30 cellular contexts compared by ENCODE assay signal in genomic region chr11:93700830-93701229, GRCh38. TPM values are rescaled to one million over a fixed set of nuclear protein-coding genes. Genes with fewer than 3 reads are reported as not detected.
A peak's percentile ranks its signal among the peaks of the same experiment; 100 is the strongest.
DNase-seq lines count a peak whose midpoint lies in the region; ATAC-seq, FAIRE-seq and TF ChIP-seq lines count a peak whose summit lies in the region.
"Had no signal": no experiment of that assay in that cellular context is flagged by ENCODE, and none has a peak within 500 bp of the region (broad histone marks: within the 10 kb centered on the region; RNA-seq: fewer than 3 reads in every experiment).

No MANE protein-coding gene starts in this region.

- intact Hi-C loops in K562 (cut with micrococcal nuclease) = no loop called here

- H4K8ac ChIP-seq in trophoblast cell (ENCODE audit: low read depth, low read length) = no peak overlapping the region

- no peak overlapping the region for H2BK120ac ChIP-seq in trophoblast cell (ENCODE audit: insufficient read depth, low read length, poor library complexity)

- no peak for FAIRE-seq in K562 (lab: Jason Lieb, UNC)
- FAIRE-seq: small intestine had no signal

- no peak for TF ChIP-seq POLR2A in K562 (conservative IDR thresholded peaks at IDR 0.05)

- BruUV-seq in K562 (replicated peaks; lab: Mats Ljungman, UMichigan) = no TSS peak

- H3K36me3 ChIP-seq in K562 (ENCODE audit: control insufficient read depth, insufficient read depth, low read length) (peaks cover 95% of the 10 kb centered on the region), trophoblast cell (ENCODE audit: control insufficient read depth in 1 of 2, insufficient read depth in 2 of 2, low read length in 2 of 2) (peaks cover 17 to 27% of the 10 kb centered on the region in 2 experiments)

- no peak overlapping the region for H3K23ac ChIP-seq in trophoblast cell (ENCODE audit: low read length)

- CTCF ChIA-PET in K562 (lab: Yijun Ruan, JAX; ENCODE audit: low intra/inter-chr PET ratio) = no interaction called here

- no peak overlapping the region for H3K4me3 ChIP-seq in K562
- no peak overlapping the region for H3K4me3 ChIP-seq in trophoblast cell (ENCODE audit: low read depth, low read length)
- H3K4me3 ChIP-seq: MG63, mucosa of descending colon, upper lobe of right lung had no signal

- H3K79me1 ChIP-seq in trophoblast cell (ENCODE audit: low read length) = no peaks in the 10 kb centered on the region

- H3K27me3 ChIP-seq in K562 (ENCODE audit: control insufficient read depth in 2 of 2, insufficient read depth in 2 of 2, low read length in 2 of 2) = no peaks in the 10 kb centered on the region
- H3K27me3 ChIP-seq in trophoblast cell (ENCODE audit: insufficient read depth, low read length) = no peaks in the 10 kb centered on the region
- H3K27me3 ChIP-seq: MG63, upper lobe of right lung had no signal

- ATAC-seq in K562 (no peak), GM19463 (IDR thresholded peaks at IDR 0.05; ENCODE audit: unreplicated experiment) (no peak)
- ATAC-seq: activated CD8-positive, alpha-beta T cell treated with anti-CD3 and anti-CD28 coated beads for 36 hours; mucosa of descending colon; stimulated activated naive B cell treated with anti-CD40 and anti-IgM and Interleukin-4, amounts not matched to agents 10 μg/mL and 1 μg/mL and 100 μg/mL, for 72 hours; upper lobe of right lung had no signal

- POLR2A ChIA-PET in K562 (lab: Yijun Ruan, JAX) = no interaction called here

- no peak overlapping the region for H3K18ac ChIP-seq in trophoblast cell (ENCODE audit: low read length)

- H3K79me2 ChIP-seq in K562 (ENCODE audit: control insufficient read depth, insufficient read depth, low read length) (0 out of 3 replicates have a peak, but pooled peaks cover 3% of the 10 kb centered on the region), trophoblast cell (ENCODE audit: control insufficient read depth, insufficient read depth, low read length, poor library complexity) (no peaks in the 10 kb centered on the region)

- no peak overlapping the region for H3K4ac ChIP-seq in trophoblast cell (ENCODE audit: low read depth, low read length)

- no peak for TF ChIP-seq EP300 in K562 (IDR thresholded peaks at IDR 0.05; ENCODE audit: low read length)

- no peak for TF ChIP-seq CTCF in K562 (IDR thresholded peaks at IDR 0.05 in 2 of 3, conservative IDR thresholded peaks at IDR 0.05 in 1 of 3; ENCODE audit: insufficient read depth in 2 of 3, low read depth in 1 of 3, low read length in 3 of 3)

- peak; percentile 35 for DNase-seq in EH (ENCODE audit: low read depth)
- peak; percentile 91 for DNase-seq in LHCN-M2 (ENCODE audit: low read depth)
- no peak for DNase-seq in K562 (ENCODE audit: extremely low read depth in 1 of 4, low spot score in 3 of 4)
- peak; percentile 17 for DNase-seq in hepatic stellate cell (ENCODE audit: low spot score)
- no peak for DNase-seq in NCI-H1048 (lab: John Stamatoyannopoulos, UW)
- DNase-seq in trophoblast cell = no peak
- DNase-seq in RPMI8226 = no peak
- DNase-seq: activated CD8-positive, alpha-beta memory T cell treated with anti-CD3 and anti-CD28 coated beads, Interleukin-2, amount 50 U/mL, for 48 hours; activated CD8-positive, alpha-beta T cell treated with anti-CD3 and anti-CD28 coated beads for 36 hours; activated naive CD4-positive, alpha-beta T cell treated with anti-CD3 and anti-CD28 coated beads for 36 hours; amniotic stem cell; caudate nucleus; COR-L47; cortex of kidney; DMS53; effector memory CD4-positive, alpha-beta T cell; foreskin melanocyte; GDM1; MG63; mucosa of descending colon; NCI-H1105 treated with DMSO at 0.1 percent for 48 hours; NCI-H2029; NCI-H526 treated with DMSO at 0.1 percent for 48 hours; NK-92 treated with Interleukin-12 subunit alpha and Interleukin-12 subunit beta, amount 100 ng/mL, for 24 hours; small intestine; stimulated activated naive B cell treated with anti-CD40 and anti-IgM and Interleukin-4, amounts not matched to agents 10 μg/mL and 1 μg/mL and 100 μg/mL, for 72 hours; upper lobe of right lung had no signal

- H3K9ac ChIP-seq in K562 (ENCODE audit: insufficient read depth in 1 of 2, low read depth in 2 of 2, low read length in 2 of 2) (no peak overlapping the region), trophoblast cell (ENCODE audit: low read length) (no peak overlapping the region)

- 61% methylated on average over 3 of the region's 3 CpGs for WGBS in K562 (ENCODE audit: insufficient coverage, low coverage, missing lambda C conversion rate)
- no CpG with 5 or more reads among the region's 3 CpGs for WGBS in trophoblast cell (ENCODE audit: extremely low coverage, insufficient coverage, insufficient read length)

- no peak overlapping the region for H2AFZ ChIP-seq in K562 (ENCODE audit: low read depth, low read length)
- no peak overlapping the region for H2AFZ ChIP-seq in trophoblast cell (ENCODE audit: insufficient read depth, low read length, poor library complexity)

- H3K4me1 ChIP-seq in K562 (replicated peaks in 1 of 2; ENCODE audit: control insufficient read depth in 2 of 2, insufficient read depth in 2 of 2, low read length in 2 of 2) (no peaks in the 10 kb centered on the region), trophoblast cell (ENCODE audit: control insufficient read depth in 1 of 2, insufficient read depth in 2 of 2, low read length in 2 of 2) (no peaks in the 10 kb centered on the region)
- H3K4me1 ChIP-seq: upper lobe of right lung had no signal

- H3K27ac ChIP-seq in K562 (ENCODE audit: extremely low read depth, low read depth, low read length) (no peak overlapping the region), trophoblast cell (ENCODE audit: low read depth, low read length) (no peak overlapping the region)
- H3K27ac ChIP-seq: C4-2B, epithelial cell of prostate, upper lobe of right lung had no signal

- no peak for TF ChIP-seq RAD21 in K562 (CRISPR knock-in tag; conservative IDR thresholded peaks at IDR 0.05 in 1 of 2, IDR thresholded peaks at IDR 0.05 in 1 of 2)

- no peak overlapping the region for H2BK5ac ChIP-seq in trophoblast cell (ENCODE audit: low read depth, low read length, poor library complexity)

- no peak overlapping the region for H4K91ac ChIP-seq in trophoblast cell (ENCODE audit: low read depth, low read length)

- H4K12ac ChIP-seq in trophoblast cell (ENCODE audit: low read depth, low read length) = no peak overlapping the region

- in situ Hi-C loops in K562 (cut with MboI) = no loop called here

- no peak overlapping the region for H2BK12ac ChIP-seq in trophoblast cell (ENCODE audit: low read length)

- no peak overlapping the region for H3K14ac ChIP-seq in trophoblast cell (ENCODE audit: low read length)

- H4K20me1 ChIP-seq in K562 (replicated peaks; ENCODE audit: control insufficient read depth, insufficient read depth, low read length) = no peaks in the 10 kb centered on the region

- H2AK5ac ChIP-seq in trophoblast cell (ENCODE audit: low read length) = no peak overlapping the region

- H3K4me2 ChIP-seq in K562 (ENCODE audit: insufficient read depth, low read length) (no peak overlapping the region), trophoblast cell (ENCODE audit: low read length) (no peak overlapping the region)

- no peaks in the 10 kb centered on the region for H3K9me3 ChIP-seq in K562 (replicated peaks; ENCODE audit: control insufficient read depth, insufficient read depth, low read depth, low read length)
- no peaks in the 10 kb centered on the region for H3K9me3 ChIP-seq in trophoblast cell (ENCODE audit: insufficient read depth, low read depth, low read length)
- H3K9me3 ChIP-seq: MG63, mucosa of descending colon, upper lobe of right lung had no signal

- no peaks in the 10 kb centered on the region for H3K9me1 ChIP-seq in K562 (ENCODE audit: control insufficient read depth, insufficient read depth, low read length)

RNA-seq across cellular contexts. Expression of gene CEP295, which starts 39.3 kb away (rescaled TPM):
- total RNA-seq in LHCN-M2 (2014; rRNA removed) = 28.5 and 30.7 TPM in 2 replicates
- polyA plus RNA-seq in LHCN-M2 (2012) = 2.5 TPM
- total RNA-seq in K562 (2011; cell fraction: chromatin; rRNA removed; ENCODE audit: low replicate concordance) = 35.3 and 169 TPM in 2 replicates
- total RNA-seq in K562 (2011; cell fraction: nucleolus; rRNA removed) = 21.8 and 36.7 TPM in 2 replicates
- total RNA-seq in K562 (2011; cell fraction: nucleoplasm; rRNA removed) = 49.1 and 51.9 TPM in 2 replicates
- 26.5 and 27.1 TPM in 2 replicates for total RNA-seq in K562 (2014; rRNA removed)
- 41.8 and 47.5 TPM in 2 replicates for total RNA-seq in K562 (2014; rRNA removed; fragmentation: Illumina TruSeq; extraction: Trizol)
- total RNA-seq in K562 (2015; rRNA removed; fragmentation: Illumina TruSeq; extraction: Trizol) = 41.7 and 46.9 TPM in 2 replicates
- 22.1 and 22.2 TPM in 2 replicates for total RNA-seq in K562 (2021)
- 28.5 and 31.5 TPM in 2 replicates for polyA plus RNA-seq in K562 (2011; rRNA removed)
- polyA plus RNA-seq in K562 (2011; cell fraction: cytosol; rRNA removed) = 4.1 and 9.0 TPM in 2 replicates
- 38.1 and 51.2 TPM in 2 replicates for polyA plus RNA-seq in K562 (2011; cell fraction: nucleus; rRNA removed)
- polyA plus RNA-seq in K562 (2012) = 11.4 and 20.4 TPM in 2 replicates
- polyA plus RNA-seq in K562 (2014; fragmentation: Illumina TruSeq; extraction: Trizol) = 24.9 and 30.0 TPM in 2 replicates
- 10 to 100 TPM in 1 of 2 experiments, 1 to 10 TPM in 1; 6.0 to 10.9 TPM for polyA plus RNA-seq in K562 (2014; fragmentation: Nextera tagmentation; extraction: Ambion mirVana)
- 16.3 and 22.8 TPM in 2 replicates for polyA plus RNA-seq in K562 (2014; rRNA removed)
- 92.0 and 110 TPM in 2 replicates for polyA minus RNA-seq in K562 (2011; rRNA and poly(A)+ RNA removed)
- polyA minus RNA-seq in K562 (2011; cell fraction: cytosol; rRNA and poly(A)+ RNA removed) = 26.5 and 28.6 TPM in 2 replicates
- polyA minus RNA-seq in K562 (2011; cell fraction: nucleus; rRNA and poly(A)+ RNA removed) = 90.3 and 177 TPM in 2 replicates
- polyA plus RNA-seq in trophoblast cell (2013) = 11.1 and 12.4 TPM in 2 replicates

RNA-seq across cellular contexts. Expression of gene TAF1D, which starts 40.5 kb away (rescaled TPM):
- total RNA-seq in LHCN-M2 (2014; rRNA removed) = 164 and 179 TPM in 2 replicates
- 44.1 TPM for polyA plus RNA-seq in LHCN-M2 (2012)
- total RNA-seq in K562 (2011; cell fraction: chromatin; rRNA removed; ENCODE audit: low replicate concordance) = 288 and 1,250 TPM in 2 replicates
- 323 and 380 TPM in 2 replicates for total RNA-seq in K562 (2011; cell fraction: nucleolus; rRNA removed)
- 528 and 703 TPM in 2 replicates for total RNA-seq in K562 (2011; cell fraction: nucleoplasm; rRNA removed)
- total RNA-seq in K562 (2014; rRNA removed) = 155 and 182 TPM in 2 replicates
- 313 and 326 TPM in 2 replicates for total RNA-seq in K562 (2014; rRNA removed; fragmentation: Illumina TruSeq; extraction: Trizol)
- 301 and 347 TPM in 2 replicates for total RNA-seq in K562 (2015; rRNA removed; fragmentation: Illumina TruSeq; extraction: Trizol)
- 189 and 193 TPM in 2 replicates for total RNA-seq in K562 (2021)
- polyA plus RNA-seq in K562 (2011; rRNA removed) = 208 and 270 TPM in 2 replicates
- 21.9 and 72.7 TPM in 2 replicates for polyA plus RNA-seq in K562 (2011; cell fraction: cytosol; rRNA removed)
- polyA plus RNA-seq in K562 (2011; cell fraction: nucleus; rRNA removed) = 340 and 474 TPM in 2 replicates
- polyA plus RNA-seq in K562 (2012) = 127 and 137 TPM in 2 replicates
- 203 and 250 TPM in 2 replicates for polyA plus RNA-seq in K562 (2014; fragmentation: Illumina TruSeq; extraction: Trizol)
- 100 to 1,000 TPM; 122 to 123 TPM for polyA plus RNA-seq in K562 (2014; fragmentation: Nextera tagmentation; extraction: Ambion mirVana)
- polyA plus RNA-seq in K562 (2014; rRNA removed) = 245 and 293 TPM in 2 replicates
- polyA minus RNA-seq in K562 (2011; rRNA and poly(A)+ RNA removed) = 237 and 271 TPM in 2 replicates
- polyA minus RNA-seq in K562 (2011; cell fraction: cytosol; rRNA and poly(A)+ RNA removed) = 59.7 and 102 TPM in 2 replicates
- 469 and 813 TPM in 2 replicates for polyA minus RNA-seq in K562 (2011; cell fraction: nucleus; rRNA and poly(A)+ RNA removed)
- polyA plus RNA-seq in trophoblast cell (2013) = 148 and 162 TPM in 2 replicates

RNA-seq across cellular contexts. Expression of gene C11orf54, which starts 40.6 kb away (rescaled TPM):
- 9.7 and 18.1 TPM in 2 replicates for total RNA-seq in LHCN-M2 (2014; rRNA removed)
- polyA plus RNA-seq in LHCN-M2 (2012) = 5.3 TPM
- 16.6 and 50.4 TPM in 2 replicates for total RNA-seq in K562 (2011; cell fraction: chromatin; rRNA removed; ENCODE audit: low replicate concordance)
- total RNA-seq in K562 (2011; cell fraction: nucleolus; rRNA removed) = 8.3 and 11.8 TPM in 2 replicates
- total RNA-seq in K562 (2011; cell fraction: nucleoplasm; rRNA removed) = 15.0 and 27.5 TPM in 2 replicates
- total RNA-seq in K562 (2014; rRNA removed) = 12.0 and 13.4 TPM in 2 replicates
- total RNA-seq in K562 (2014; rRNA removed; fragmentation: Illumina TruSeq; extraction: Trizol) = 23.1 and 30.5 TPM in 2 replicates
- 15.3 and 16.8 TPM in 2 replicates for total RNA-seq in K562 (2015; rRNA removed; fragmentation: Illumina TruSeq; extraction: Trizol)
- total RNA-seq in K562 (2021) = 13.1 and 15.6 TPM in 2 replicates
- polyA plus RNA-seq in K562 (2011; rRNA removed) = 26.7 and 33.0 TPM in 2 replicates
- 4.4 and 11.8 TPM in 2 replicates for polyA plus RNA-seq in K562 (2011; cell fraction: cytosol; rRNA removed)
- polyA plus RNA-seq in K562 (2011; cell fraction: nucleus; rRNA removed) = 11.0 and 29.8 TPM in 2 replicates
- 13.4 and 23.0 TPM in 2 replicates for polyA plus RNA-seq in K562 (2012)
- 24.3 and 25.0 TPM in 2 replicates for polyA plus RNA-seq in K562 (2014; fragmentation: Illumina TruSeq; extraction: Trizol)
- 10 to 100 TPM; 31.5 to 31.7 TPM for polyA plus RNA-seq in K562 (2014; fragmentation: Nextera tagmentation; extraction: Ambion mirVana)
- polyA plus RNA-seq in K562 (2014; rRNA removed) = 15.9 and 18.3 TPM in 2 replicates
- 19.7 and 24.9 TPM in 2 replicates for polyA minus RNA-seq in K562 (2011; rRNA and poly(A)+ RNA removed)
- 8.9 and 11.4 TPM in 2 replicates for polyA minus RNA-seq in K562 (2011; cell fraction: cytosol; rRNA and poly(A)+ RNA removed)
- 4.7 and 9.4 TPM in 2 replicates for polyA minus RNA-seq in K562 (2011; cell fraction: nucleus; rRNA and poly(A)+ RNA removed)
- polyA plus RNA-seq in trophoblast cell (2013) = 11.3 and 12.1 TPM in 2 replicates

Comparison
In these comparisons a context has a peak if more than half of its experiments do, and no peak if none do; other contexts are left out.
1. DNase-seq: peak in EH (single experiment), LHCN-M2 (single experiment) and hepatic stellate cell (single experiment); none in K562 (0 of 4), NCI-H1048 (single experiment), trophoblast cell (0 of 2) and RPMI8226 (single experiment).